ENCODE assay signal across 25 cellular contexts in genomic region chr15:24621630-24622215, GRCh38. TPM values are rescaled to one million over a fixed set of nuclear protein-coding genes. Genes with fewer than 3 reads are reported as not detected.
DNase-seq lines count a peak whose midpoint lies in the region; ATAC-seq, FAIRE-seq and TF ChIP-seq lines count a peak whose summit lies in the region.
"Had no signal": no experiment of that assay in that cellular context is flagged by ENCODE, and none has a peak within 500 bp of the region (broad histone marks: within the 10 kb centered on the region; RNA-seq: fewer than 3 reads in every experiment).

No MANE protein-coding gene starts in this region.

- no peak overlapping the region for H3K4me3 ChIP-seq in kidney (ENCODE audit: low read length in 2 of 2)
- no peak overlapping the region for H3K4me3 ChIP-seq in uterus
- H3K4me3 ChIP-seq: A549, GM23248 had no signal

- no peaks in the 10 kb centered on the region for H3K36me3 ChIP-seq in kidney (ENCODE audit: control insufficient read depth in 1 of 2, insufficient read depth in 2 of 2, low read length in 2 of 2)
- no peaks in the 10 kb centered on the region for H3K36me3 ChIP-seq in uterus

- DNase-seq in natural killer cell treated with Interleukin-12 subunit alpha and Interleukin-12 subunit beta and Interleukin-15 and Interleukin-18, amount 100 ng/mL, for 72 hours (ENCODE audit: low spot score), result no peak
- DNase-seq in natural killer cell (no peak), kidney (peak; percentile 48), uterus (no peak), T-cell (no peak)
- DNase-seq: AML-193; CD4-positive, alpha-beta T cell; DMS153; DMS79; GDM1; GM23248; HCEC 1CT had no signal

- intact Hi-C loops in natural killer cell (cut with micrococcal nuclease), result no loop called here
- intact Hi-C loops in kidney (cut with DNase I), result no loop called here
- intact Hi-C loops in uterus (cut with DNase I; ENCODE audit: low total_unique reads), result no loop called here

- H3K27me3 ChIP-seq in uterus, result no peaks in the 10 kb centered on the region

- TF ChIP-seq POLR2A in uterus (IDR thresholded peaks at IDR 0.05), result no peak

- POLR2A ChIA-PET in T-cell (lab: Charles Lee), result no interaction called here

- no peaks in the 10 kb centered on the region for H3K4me1 Mint-ChIP-seq in natural killer cell treated with Interleukin-12 subunit alpha and Interleukin-12 subunit beta and Interleukin-15 and Interleukin-18, amount 100 ng/mL, for 72 hours (ENCODE audit: low read depth in 2 of 2)
- no peaks in the 10 kb centered on the region for H3K4me1 Mint-ChIP-seq in natural killer cell
- no peaks in the 10 kb centered on the region for H3K4me1 Mint-ChIP-seq in stimulated activated memory B cell treated with anti-CD40 and anti-IgM and Interleukin-4, amounts not matched to agents 10 μg/mL and 1 μg/mL and 100 μg/mL, for 72 hours
- H3K4me1 Mint-ChIP-seq in T-cell, result no peaks in the 10 kb centered on the region

- no peak overlapping the region for H3K4me3 Mint-ChIP-seq in natural killer cell treated with Interleukin-12 subunit alpha and Interleukin-12 subunit beta and Interleukin-15 and Interleukin-18, amount 100 ng/mL, for 72 hours
- H3K4me3 Mint-ChIP-seq in natural killer cell, result no peak overlapping the region
- no peak overlapping the region for H3K4me3 Mint-ChIP-seq in stimulated activated memory B cell treated with anti-CD40 and anti-IgM and Interleukin-4, amounts not matched to agents 10 μg/mL and 1 μg/mL and 100 μg/mL, for 72 hours
- H3K4me3 Mint-ChIP-seq in T-cell, result no peak overlapping the region
- H3K4me3 Mint-ChIP-seq: CD4-positive, alpha-beta T cell had no signal

- no peak overlapping the region for H3K9ac ChIP-seq in kidney (ENCODE audit: low read length in 2 of 2)
- H3K9ac ChIP-seq: GM23248 had no signal

- CTCF ChIA-PET in T-cell (lab: Charles Lee), result interaction anchor here in 1 of 2 donors (0.5 kb wide), 1 partner anchor 744 kb away, joined by 4 read pairs; no protein-coding TSS in a partner anchor

- H3K9me3 ChIP-seq in kidney (ENCODE audit: control insufficient read depth in 1 of 2, low read length in 2 of 2), result no peaks in the 10 kb centered on the region
- no peaks in the 10 kb centered on the region for H3K9me3 ChIP-seq in uterus

- no peaks in the 10 kb centered on the region for H3K36me3 Mint-ChIP-seq in natural killer cell treated with Interleukin-12 subunit alpha and Interleukin-12 subunit beta and Interleukin-15 and Interleukin-18, amount 100 ng/mL, for 72 hours
- H3K36me3 Mint-ChIP-seq in natural killer cell (peaks cover 6% of the 10 kb centered on the region), T-cell (no peaks in the 10 kb centered on the region)
- no peaks in the 10 kb centered on the region for H3K36me3 Mint-ChIP-seq in stimulated activated memory B cell treated with anti-CD40 and anti-IgM and Interleukin-4, amounts not matched to agents 10 μg/mL and 1 μg/mL and 100 μg/mL, for 72 hours

- no peaks in the 10 kb centered on the region for H3K27me3 Mint-ChIP-seq in natural killer cell treated with Interleukin-12 subunit alpha and Interleukin-12 subunit beta and Interleukin-15 and Interleukin-18, amount 100 ng/mL, for 72 hours
- H3K27me3 Mint-ChIP-seq in natural killer cell (ENCODE audit: low read depth in 2 of 2) (no peaks in the 10 kb centered on the region), T-cell (no peaks in the 10 kb centered on the region)
- H3K27me3 Mint-ChIP-seq in stimulated activated memory B cell treated with anti-CD40 and anti-IgM and Interleukin-4, amounts not matched to agents 10 μg/mL and 1 μg/mL and 100 μg/mL, for 72 hours, result no peaks in the 10 kb centered on the region
- H3K27me3 Mint-ChIP-seq: CD4-positive, alpha-beta T cell had no signal

- TF ChIP-seq CTCF in natural killer cell (IDR thresholded peaks at IDR 0.05) (no peak), kidney (IDR thresholded peaks at IDR 0.05; ENCODE audit: borderline replicate concordance, extremely low read depth, insufficient read depth) (no peak), uterus (IDR thresholded peaks at IDR 0.05) (no peak)

- peak; percentile 33 to 43 for ATAC-seq in natural killer cell treated with Interleukin-12 subunit alpha and Interleukin-12 subunit beta and Interleukin-15 and Interleukin-18, amount 100 ng/mL, for 72 hours
- ATAC-seq in natural killer cell, result no peak
- peak; percentile 24 for ATAC-seq in stimulated activated memory B cell treated with anti-CD40 and anti-IgM and Interleukin-4, amounts not matched to agents 10 μg/mL and 1 μg/mL and 100 μg/mL, for 72 hours
- ATAC-seq in GM21447 (IDR thresholded peaks at IDR 0.05; ENCODE audit: unreplicated experiment), result no peak
- no peak for ATAC-seq in T-cell (replicated peaks in 1 of 4)
- no peak for ATAC-seq in HG03442 (IDR thresholded peaks at IDR 0.05; ENCODE audit: unreplicated experiment)
- ATAC-seq: A549 had no signal

- H3K4me1 ChIP-seq in kidney (ENCODE audit: control insufficient read depth in 1 of 2, insufficient read depth in 1 of 2, low read depth in 1 of 2, low read length in 2 of 2) (no peaks in the 10 kb centered on the region), uterus (no peaks in the 10 kb centered on the region)
- H3K4me1 ChIP-seq: A549 had no signal

- H3K27ac Mint-ChIP-seq in natural killer cell treated with Interleukin-12 subunit alpha and Interleukin-12 subunit beta and Interleukin-15 and Interleukin-18, amount 100 ng/mL, for 72 hours, result no peak overlapping the region
- H3K27ac Mint-ChIP-seq in natural killer cell (no peak overlapping the region), T-cell (no peak overlapping the region)
- H3K27ac Mint-ChIP-seq in stimulated activated memory B cell treated with anti-CD40 and anti-IgM and Interleukin-4, amounts not matched to agents 10 μg/mL and 1 μg/mL and 100 μg/mL, for 72 hours, result no peak overlapping the region
- H3K27ac Mint-ChIP-seq: CD4-positive, alpha-beta T cell had no signal

- H3K27ac ChIP-seq in kidney (ENCODE audit: low read depth in 2 of 2, low read length in 2 of 2), result no peak overlapping the region
- no peak overlapping the region for H3K27ac ChIP-seq in uterus
- H3K27ac ChIP-seq: 22Rv1, A549, C4-2B, GM23248, HL-60 had no signal

- no peak for FAIRE-seq in kidney (lab: Jason Lieb, UNC)
- FAIRE-seq: A549, GM12892, GM18507, GM19239, H54 had no signal

- H3K9me3 Mint-ChIP-seq in natural killer cell treated with Interleukin-12 subunit alpha and Interleukin-12 subunit beta and Interleukin-15 and Interleukin-18, amount 100 ng/mL, for 72 hours, result peaks cover 16% of the 10 kb centered on the region
- H3K9me3 Mint-ChIP-seq in natural killer cell (peaks cover 8 to 21% of the 10 kb centered on the region in 2 donors), T-cell (peaks cover 12 to 39% (median 38%) of the 10 kb centered on the region in 3 donors)
- peaks cover 26% of the 10 kb centered on the region for H3K9me3 Mint-ChIP-seq in stimulated activated memory B cell treated with anti-CD40 and anti-IgM and Interleukin-4, amounts not matched to agents 10 μg/mL and 1 μg/mL and 100 μg/mL, for 72 hours

RNA-seq across cellular contexts. Expression of gene NPAP1, which starts 53.9 kb away (rescaled TPM):
- not detected for total RNA-seq in natural killer cell treated with Interleukin-12 subunit alpha and Interleukin-12 subunit beta and Interleukin-15 and Interleukin-18, amount 100 ng/mL, for 72 hours
- total RNA-seq in natural killer cell (not detected), kidney (0.19 TPM), uterus (under 1 TPM in 1 of 4 donors, not detected in 3; 0.41 TPM), T-cell (not detected)
- 0.04 TPM for polyA plus RNA-seq in kidney (ENCODE audit: insufficient read depth, low read depth, low replicate concordance)
- total RNA-seq: CD4-positive, alpha-beta T cell; GM23248; HT1080 had no signal
- polyA plus RNA-seq: A549, BJ, GM23248 had no signal

Comparison
In these comparisons a context has a peak if more than half of its experiments do, and no peak if none do; other contexts are left out.
1. ATAC-seq: peak in natural killer cell treated with Interleukin-12 subunit alpha and Interleukin-12 subunit beta and Interleukin-15 and Interleukin-18, amount 100 ng/mL, for 72 hours (2 of 2) and stimulated activated memory B cell treated with anti-CD40 and anti-IgM and Interleukin-4, amounts not matched to agents 10 μg/mL and 1 μg/mL and 100 μg/mL, for 72 hours (single experiment); none in natural killer cell (0 of 3), GM21447 (single experiment), T-cell (0 of 4) and HG03442 (single experiment).